ENCODE assay signal across 10 cellular contexts in genomic region chr19:34556500-34556899, GRCh38.
DNase-seq lines count a peak whose midpoint lies in the region; ATAC-seq, FAIRE-seq and TF ChIP-seq lines count a peak whose summit lies in the region.
"Had no signal": no experiment of that assay in that cellular context is flagged by ENCODE, and none has a peak within 500 bp of the region (broad histone marks: within the 10 kb centered on the region; RNA-seq: fewer than 3 reads in every experiment).

No MANE protein-coding gene starts in this region.

- no TSS peak for BruUV-seq in IMR-90 (replicated peaks; lab: Mats Ljungman, UMichigan)

- no peak overlapping the region for H3K27ac Mint-ChIP-seq in activated CD8-positive, alpha-beta T cell treated with anti-CD3 and anti-CD28 coated beads for 36 hours
- no peak overlapping the region for H3K27ac Mint-ChIP-seq in activated T-helper 2 cell treated with anti-CD3 and anti-CD28 coated beads, Interferon-gamma antibody, Interleukin-2, Interleukin-4, amounts not matched to agents 10 μg/mL and 5 μg/mL and 100 μg/mL, durations not matched to agents 14 hours and 24 hours and 36 hours
- H3K27ac Mint-ChIP-seq: IgD-negative memory B cell had no signal

- no peaks in the 10 kb centered on the region for H3K4me1 ChIP-seq in IMR-90 (ENCODE audit: control insufficient read depth, insufficient read depth, low read length)
- H3K4me1 ChIP-seq in left lung = no peaks in the 10 kb centered on the region

- H3K18ac ChIP-seq in IMR-90 (ENCODE audit: low read depth, low read length) = no peak overlapping the region

- dilution Hi-C loops in IMR-90 (cut with HindIII; ENCODE audit: low sequenced_read_pairs, unreplicated experiment) = no loop called here

- no peak overlapping the region for H3K4ac ChIP-seq in IMR-90 (ENCODE audit: low read depth, low read length)

- no peak for FAIRE-seq in GM19239 (lab: Jason Lieb, UNC)

- CTCF ChIA-PET in IMR-90 (lab: Yijun Ruan, JAX) = no interaction called here
- CTCF ChIA-PET in activated CD8-positive, alpha-beta T cell treated with anti-CD3 and anti-CD28 coated beads for 36 hours (lab: Charles Lee) = interaction anchor here (1.1 to 2.8 kb wide), 2 partner anchors 11 to 156 kb away, joined by 3 to 10 read pairs; no protein-coding TSS in a partner anchor

- H3K9me3 ChIP-seq in IMR-90 (ENCODE audit: control insufficient read depth, insufficient read depth, low read length) = no peaks in the 10 kb centered on the region
- H3K9me3 ChIP-seq in left lung = no peaks in the 10 kb centered on the region

- TF ChIP-seq CTCF in IMR-90 (conservative IDR thresholded peaks at IDR 0.05; ENCODE audit: low read depth, low read length) = peak; percentile 27; the same call in 1 of the 2 replicates
- peak; percentile 51 for TF ChIP-seq CTCF in activated CD8-positive, alpha-beta T cell treated with anti-CD3 and anti-CD28 coated beads for 36 hours (IDR thresholded peaks at IDR 0.05)
- peak; percentile 19 to 20 for TF ChIP-seq CTCF in left lung (IDR thresholded peaks at IDR 0.05)

- no peak overlapping the region for H2AFZ ChIP-seq in IMR-90 (replicated peaks; ENCODE audit: low read length, poor library complexity)

- H3K23ac ChIP-seq in IMR-90 (ENCODE audit: low read depth, low read length) = no peak overlapping the region

- H4K8ac ChIP-seq in IMR-90 (ENCODE audit: low read depth in 2 of 2, low read length in 2 of 2) = no peak overlapping the region

- no peak overlapping the region for H4K91ac ChIP-seq in IMR-90 (ENCODE audit: insufficient read depth, low read depth, low read length)

- H2BK5ac ChIP-seq in IMR-90 (ENCODE audit: low read depth, low read length, poor library complexity, severe bottlenecking) = no peak overlapping the region

- DNase-seq in DMS53 (lab: John Stamatoyannopoulos, UW) = peak; percentile 77
- no peak for DNase-seq in IMR-90
- peak; percentile 59 for DNase-seq in activated CD8-positive, alpha-beta T cell treated with anti-CD3 and anti-CD28 coated beads for 36 hours
- DNase-seq in left lung = no peak
- DNase-seq in NCI-H510A (lab: John Stamatoyannopoulos, UW) = no peak
- DNase-seq in activated T-helper 2 cell treated with anti-CD3 and anti-CD28 coated beads, Interferon-gamma antibody, Interleukin-2, Interleukin-4, amounts not matched to agents 10 μg/mL and 5 μg/mL and 100 μg/mL, durations not matched to agents 14 hours and 24 hours and 36 hours (ENCODE audit: low spot score) = no peak
- no peak for DNase-seq in GM19239 (ENCODE audit: insufficient read length, low spot score)
- no peak for DNase-seq in cerebellum (ENCODE audit: low spot score)

- no peak overlapping the region for H2BK15ac ChIP-seq in IMR-90 (ENCODE audit: low read depth, low read length)

- H2AK9ac ChIP-seq in IMR-90 (replicated peaks; ENCODE audit: low read depth, low read length, poor library complexity) = no peak overlapping the region

- no peak overlapping the region for H3K27ac ChIP-seq in IMR-90 (ENCODE audit: insufficient read depth, low read length)
- H3K27ac ChIP-seq in left lung = no peak overlapping the region
- H3K27ac ChIP-seq: epithelial cell of prostate had no signal

- H4K20me1 ChIP-seq in IMR-90 (ENCODE audit: insufficient read depth, low read length) = no peaks in the 10 kb centered on the region

- no peaks in the 10 kb centered on the region for H3K9me3 Mint-ChIP-seq in activated CD8-positive, alpha-beta T cell treated with anti-CD3 and anti-CD28 coated beads for 36 hours
- no peaks in the 10 kb centered on the region for H3K9me3 Mint-ChIP-seq in activated T-helper 2 cell treated with anti-CD3 and anti-CD28 coated beads, Interferon-gamma antibody, Interleukin-2, Interleukin-4, amounts not matched to agents 10 μg/mL and 5 μg/mL and 100 μg/mL, durations not matched to agents 14 hours and 24 hours and 36 hours

- no CpG with 5 or more reads among the region's 3 CpGs for WGBS in IMR-90 (ENCODE audit: extremely low coverage in 2 of 2, insufficient read length in 1 of 2), 2 experiments

- H3K27me3 Mint-ChIP-seq in activated CD8-positive, alpha-beta T cell treated with anti-CD3 and anti-CD28 coated beads for 36 hours = peaks cover 18% of the 10 kb centered on the region
- H3K27me3 Mint-ChIP-seq in activated T-helper 2 cell treated with anti-CD3 and anti-CD28 coated beads, Interferon-gamma antibody, Interleukin-2, Interleukin-4, amounts not matched to agents 10 μg/mL and 5 μg/mL and 100 μg/mL, durations not matched to agents 14 hours and 24 hours and 36 hours (ENCODE audit: low read depth) = no peaks in the 10 kb centered on the region

- H3K36me3 Mint-ChIP-seq in activated CD8-positive, alpha-beta T cell treated with anti-CD3 and anti-CD28 coated beads for 36 hours (ENCODE audit: low read depth) = no peaks in the 10 kb centered on the region
- H3K36me3 Mint-ChIP-seq in activated T-helper 2 cell treated with anti-CD3 and anti-CD28 coated beads, Interferon-gamma antibody, Interleukin-2, Interleukin-4, amounts not matched to agents 10 μg/mL and 5 μg/mL and 100 μg/mL, durations not matched to agents 14 hours and 24 hours and 36 hours (ENCODE audit: low read depth) = no peaks in the 10 kb centered on the region
- H3K36me3 Mint-ChIP-seq: IgD-negative memory B cell had no signal

- H3K4me1 Mint-ChIP-seq in activated CD8-positive, alpha-beta T cell treated with anti-CD3 and anti-CD28 coated beads for 36 hours (ENCODE audit: low read depth) = no peaks in the 10 kb centered on the region
- no peaks in the 10 kb centered on the region for H3K4me1 Mint-ChIP-seq in activated T-helper 2 cell treated with anti-CD3 and anti-CD28 coated beads, Interferon-gamma antibody, Interleukin-2, Interleukin-4, amounts not matched to agents 10 μg/mL and 5 μg/mL and 100 μg/mL, durations not matched to agents 14 hours and 24 hours and 36 hours (ENCODE audit: low read depth)
- H3K4me1 Mint-ChIP-seq: IgD-negative memory B cell had no signal

- intact Hi-C loops in IMR-90 (cut with micrococcal nuclease) (loop anchor here (5.0 kb wide), 1 partner anchor 156 kb away; no protein-coding TSS in a partner anchor), left lung (cut with DNase I) (no loop called here)
- intact Hi-C loops in activated CD8-positive, alpha-beta T cell treated with anti-CD3 and anti-CD28 coated beads for 36 hours (cut with micrococcal nuclease) = no loop called here
- intact Hi-C loops in activated T-helper 2 cell treated with anti-CD3 and anti-CD28 coated beads, Interferon-gamma antibody, Interleukin-2, Interleukin-4, amounts not matched to agents 10 μg/mL and 5 μg/mL and 100 μg/mL, durations not matched to agents 14 hours and 24 hours and 36 hours (cut with micrococcal nuclease) = no loop called here

- TF ChIP-seq POLR2A in IMR-90 (IDR thresholded peaks at IDR 0.05; ENCODE audit: low read depth, low read length) = no peak

- no peak overlapping the region for H2BK20ac ChIP-seq in IMR-90 (ENCODE audit: low read depth, low read length)

- H3K14ac ChIP-seq in IMR-90 (replicated peaks; ENCODE audit: low read depth, low read length) = no peak overlapping the region

- H2AK5ac ChIP-seq in IMR-90 (ENCODE audit: low read depth, low read length) = no peak overlapping the region

- TF ChIP-seq RAD21 in IMR-90 (IDR thresholded peaks at IDR 0.05; ENCODE audit: low read length) = no peak

- no peak overlapping the region for H4K5ac ChIP-seq in IMR-90 (ENCODE audit: low read depth, low read length)

- ATAC-seq in IMR-90 (ENCODE audit: low read depth) = peak; percentile 53
- peak; percentile 64 for ATAC-seq in activated CD8-positive, alpha-beta T cell treated with anti-CD3 and anti-CD28 coated beads for 36 hours
- ATAC-seq in left lung = peak; percentile 72

- no peak overlapping the region for H3K56ac ChIP-seq in IMR-90 (ENCODE audit: extremely low read depth, insufficient read depth, low read length)

- H3K79me1 ChIP-seq in IMR-90 (ENCODE audit: low read depth in 1 of 2, low read length in 2 of 2) = no peaks in the 10 kb centered on the region

- in situ Hi-C loops in IMR-90 (cut with MboI; ENCODE audit: low sequenced_read_pairs) = no loop called here

- H3K27me3 ChIP-seq in IMR-90 (ENCODE audit: control insufficient read depth, insufficient read depth, low read length) = no peaks in the 10 kb centered on the region; the same call in 1 of the 2 replicates
- peaks cover 0 to 6% of the 10 kb centered on the region in 2 donors for H3K27me3 ChIP-seq in left lung

- H3K4me3 Mint-ChIP-seq in activated CD8-positive, alpha-beta T cell treated with anti-CD3 and anti-CD28 coated beads for 36 hours = no peak overlapping the region
- no peak overlapping the region for H3K4me3 Mint-ChIP-seq in activated T-helper 2 cell treated with anti-CD3 and anti-CD28 coated beads, Interferon-gamma antibody, Interleukin-2, Interleukin-4, amounts not matched to agents 10 μg/mL and 5 μg/mL and 100 μg/mL, durations not matched to agents 14 hours and 24 hours and 36 hours (ENCODE audit: low read depth)
- H3K4me3 Mint-ChIP-seq: IgD-negative memory B cell had no signal

- POLR2A ChIA-PET in IMR-90 (lab: Charles Lee; ENCODE audit: unreplicated experiment) = no interaction called here
- POLR2A ChIA-PET in activated CD8-positive, alpha-beta T cell treated with anti-CD3 and anti-CD28 coated beads for 36 hours (lab: Charles Lee) = no interaction called here

- H3K9ac ChIP-seq in IMR-90 (ENCODE audit: low read depth, low read length) = no peak overlapping the region

- no peaks in the 10 kb centered on the region for H3K36me3 ChIP-seq in IMR-90 (ENCODE audit: control insufficient read depth, insufficient read depth, low read length)
- no peaks in the 10 kb centered on the region for H3K36me3 ChIP-seq in left lung

- H3K4me3 ChIP-seq in IMR-90 (ENCODE audit: insufficient read depth, low read depth, low read length) (no peak overlapping the region), left lung (no peak overlapping the region)

- H3K9me1 ChIP-seq in IMR-90 (ENCODE audit: insufficient read depth, low read length) = no peaks in the 10 kb centered on the region

- no peak overlapping the region for H3K4me2 ChIP-seq in IMR-90 (ENCODE audit: low read depth, low read length)

- no peak overlapping the region for H2BK120ac ChIP-seq in IMR-90 (ENCODE audit: low read depth, low read length)

TF ChIP-seq in IMR-90, 13 proteins besides CTCF, POLR2A, EP300 and RAD21 (continues in another document):
- no peak for TF ChIP-seq MXI1 (IDR thresholded peaks at IDR 0.05; ENCODE audit: borderline replicate concordance, low read depth, low read length)
- TF ChIP-seq CHD1 (IDR thresholded peaks at IDR 0.05; ENCODE audit: low read depth, low read length) = no peak
- TF ChIP-seq BHLHE40 (IDR thresholded peaks at IDR 0.05; ENCODE audit: low read depth, low read length) = no peak
- TF ChIP-seq MAZ (IDR thresholded peaks at IDR 0.05; ENCODE audit: borderline replicate concordance, low read depth, low read length) = no peak
- TF ChIP-seq MAFK (IDR thresholded peaks at IDR 0.05; ENCODE audit: low read depth, low read length) = no peak
- TF ChIP-seq CEBPB (IDR thresholded peaks at IDR 0.05; ENCODE audit: low read depth, low read length) = no peak
- no peak for TF ChIP-seq NFE2L2 (IDR thresholded peaks at IDR 0.05; ENCODE audit: low read depth, low read length)
- TF ChIP-seq RFX5 (IDR thresholded peaks at IDR 0.05; ENCODE audit: low read depth, low read length) = no peak

Comparison
In these comparisons a context has a peak if more than half of its experiments do, and no peak if none do; other contexts are left out.
1. DNase-seq: peak in DMS53 (single experiment) and activated CD8-positive, alpha-beta T cell treated with anti-CD3 and anti-CD28 coated beads for 36 hours (single experiment); none in IMR-90 (single experiment), left lung (0 of 2), NCI-H510A (single experiment), activated T-helper 2 cell treated with anti-CD3 and anti-CD28 coated beads, Interferon-gamma antibody, Interleukin-2, Interleukin-4, amounts not matched to agents 10 μg/mL and 5 μg/mL and 100 μg/mL, durations not matched to agents 14 hours and 24 hours and 36 hours (single experiment), GM19239 (single experiment) and cerebellum (single experiment).
2. Peak in every context shown above with its lines, with median percentiles within 50 percentile points of each other: ATAC-seq and CTCF ChIP-seq.